In genomic region chr2:187956906-187957534, GRCh38 we compare ENCODE assay signal across 15 cellular contexts.
"Had no signal": no experiment of that assay in that cellular context is flagged by ENCODE, and none has a peak within 500 bp of the region (broad histone marks: within the 10 kb centered on the region; RNA-seq: fewer than 3 reads in every experiment).

No MANE protein-coding gene starts in this region.

- H3K27ac ChIP-seq: SJSA1, testis had no signal

- ATAC-seq: left ventricle myocardium superior; stimulated activated naive CD8-positive, alpha-beta T cell treated with anti-CD3 and anti-CD28 coated beads, Interleukin-15, amount 100 ng/mL, for 72 hours had no signal

- H3K27me3 Mint-ChIP-seq: activated CD4-positive, alpha-beta memory T cell treated with anti-CD3 and anti-CD28 coated beads for 36 hours; stimulated activated naive CD8-positive, alpha-beta T cell treated with anti-CD3 and anti-CD28 coated beads, Interleukin-15, amount 100 ng/mL, for 72 hours had no signal

- H3K9me3 ChIP-seq: SJSA1, testis had no signal

- H3K36me3 Mint-ChIP-seq: activated CD4-positive, alpha-beta memory T cell treated with anti-CD3 and anti-CD28 coated beads for 36 hours had no signal

- H3K27me3 ChIP-seq: SJSA1, testis had no signal

- H3K9me3 Mint-ChIP-seq: T-helper 2 cell treated with Interferon-gamma antibody and Interleukin-4, amounts not matched to agents 5 μg/mL and 100 μg/mL, for 36 hours had no signal

- H3K4me3 ChIP-seq: SJSA1, testis had no signal

- H3K36me3 ChIP-seq: SJSA1 had no signal

- H3K4me1 ChIP-seq: SJSA1, testis had no signal

- H3K4me3 Mint-ChIP-seq: activated CD4-positive, alpha-beta memory T cell treated with anti-CD3 and anti-CD28 coated beads for 36 hours; stimulated activated naive CD8-positive, alpha-beta T cell treated with anti-CD3 and anti-CD28 coated beads, Interleukin-15, amount 100 ng/mL, for 72 hours; T-helper 2 cell treated with Interferon-gamma antibody and Interleukin-4, amounts not matched to agents 5 μg/mL and 100 μg/mL, for 36 hours had no signal

- H3K27ac Mint-ChIP-seq: activated CD4-positive, alpha-beta memory T cell treated with anti-CD3 and anti-CD28 coated beads for 36 hours; stimulated activated naive CD8-positive, alpha-beta T cell treated with anti-CD3 and anti-CD28 coated beads, Interleukin-15, amount 100 ng/mL, for 72 hours; T-helper 2 cell treated with Interferon-gamma antibody and Interleukin-4, amounts not matched to agents 5 μg/mL and 100 μg/mL, for 36 hours had no signal

- H3K4me1 Mint-ChIP-seq: stimulated activated naive CD8-positive, alpha-beta T cell treated with anti-CD3 and anti-CD28 coated beads, Interleukin-15, amount 100 ng/mL, for 72 hours had no signal

- DNase-seq: activated CD4-positive, alpha-beta memory T cell treated with anti-CD3 and anti-CD28 coated beads for 36 hours; activated naive CD4-positive, alpha-beta T cell; activated T-cell treated with anti-CD3 and anti-CD28 coated beads, Interleukin-2, amount 50 U/mL, for 48 hours; central memory CD4-positive, alpha-beta T cell; cortex of kidney; effector memory CD4-positive, alpha-beta T cell; hypothalamus; left ventricle myocardium superior; mesendoderm; stimulated activated CD4-positive, alpha-beta T cell treated with anti-CD3 and anti-CD28 coated beads, Interleukin-4, amount 100 ng/mL, for 1 hour; stimulated activated naive CD8-positive, alpha-beta T cell treated with anti-CD3 and anti-CD28 coated beads, Interleukin-15, amount 100 ng/mL, for 72 hours; SW 1271; testis had no signal
